Comparison of ENCODE assay signal across 1 cellular context in genomic region chr3:31247850-31248618, GRCh38.
TF ChIP-seq lines count a peak whose summit lies in the region.

No MANE protein-coding gene starts in this region.

TF ChIP-seq in GM12878, 131 proteins besides CTCF, POLR2A, EP300 and RAD21 (continued from another document):
- peak; percentile 80; the same call in 1 of the 2 replicates for TF ChIP-seq ZBED1 (IDR thresholded peaks at IDR 0.05; ENCODE audit: borderline replicate concordance)
